1 cellular context compared by ENCODE assay signal in the genomic region with DNA sequence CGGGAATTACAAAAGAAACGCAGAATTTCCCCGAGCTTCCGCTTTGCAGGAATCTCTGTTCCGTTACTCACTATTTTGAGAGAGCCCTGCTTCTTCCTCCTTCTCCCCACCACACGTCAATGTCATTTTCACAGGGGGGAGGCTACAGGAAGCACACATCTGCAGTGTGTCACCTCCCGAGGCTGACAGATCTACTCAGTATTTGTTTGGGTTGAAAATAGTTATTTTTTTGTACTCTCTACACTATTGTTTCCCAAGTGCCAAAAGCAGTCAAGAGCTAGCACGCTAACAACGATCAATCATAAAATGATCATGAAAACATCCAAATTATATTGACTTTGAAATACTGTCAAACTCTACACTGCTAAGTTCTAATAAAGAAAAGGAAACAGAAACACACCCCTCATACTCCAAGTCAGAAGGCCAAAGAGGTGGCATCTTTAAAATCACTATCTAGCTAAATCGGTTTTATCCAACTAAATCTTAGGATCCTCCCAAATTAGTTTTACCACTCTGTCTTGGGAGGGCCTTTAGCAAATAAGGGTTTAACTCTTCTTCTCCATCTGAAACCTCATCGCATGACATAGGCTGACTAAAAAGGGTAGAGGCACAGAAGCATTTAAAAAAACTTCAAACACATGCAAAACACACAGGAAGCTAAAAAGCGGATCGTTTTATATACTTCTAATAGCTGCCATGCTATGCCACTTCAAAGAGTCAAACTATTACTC.
TF ChIP-seq lines count a peak whose summit lies in the region.

No MANE protein-coding gene starts in this region.

TF ChIP-seq in GM12878, 131 proteins besides CTCF, POLR2A, EP300 and RAD21 (continued from another document and continues in another):
- TF ChIP-seq, protein P1, sequence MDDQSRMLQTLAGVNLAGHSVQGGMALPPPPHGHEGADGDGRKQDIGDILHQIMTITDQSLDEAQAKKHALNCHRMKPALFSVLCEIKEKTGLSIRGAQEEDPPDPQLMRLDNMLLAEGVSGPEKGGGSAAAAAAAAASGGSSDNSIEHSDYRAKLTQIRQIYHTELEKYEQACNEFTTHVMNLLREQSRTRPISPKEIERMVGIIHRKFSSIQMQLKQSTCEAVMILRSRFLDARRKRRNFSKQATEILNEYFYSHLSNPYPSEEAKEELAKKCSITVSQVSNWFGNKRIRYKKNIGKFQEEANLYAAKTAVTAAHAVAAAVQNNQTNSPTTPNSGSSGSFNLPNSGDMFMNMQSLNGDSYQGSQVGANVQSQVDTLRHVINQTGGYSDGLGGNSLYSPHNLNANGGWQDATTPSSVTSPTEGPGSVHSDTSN (IDR thresholded peaks at IDR 0.05; ENCODE audit: insufficient replicate concordance, low read depth, low read length): peak; percentile 87
- TF ChIP-seq FOXM1 (IDR thresholded peaks at IDR 0.05; ENCODE audit: low read depth, low read length) (peak; percentile 94), POU2F2 (IDR thresholded peaks at IDR 0.05; ENCODE audit: borderline replicate concordance, low read depth, low read length) (peak; percentile 92), CBX5 (IDR thresholded peaks at IDR 0.05; ENCODE audit: low read depth) (peak; percentile 61), IKZF2 (IDR thresholded peaks at IDR 0.05) (peak; percentile 91 to 94), SIX5 (IDR thresholded peaks at IDR 0.05; ENCODE audit: low read depth, low read length, severe bottlenecking) (peak; percentile 1), PAX5 (IDR thresholded peaks at IDR 0.05; ENCODE audit: borderline replicate concordance, low read depth, low read length) (peak; percentile 68; the same call in 1 of the 2 replicates), TAF1 (IDR thresholded peaks at IDR 0.05; ENCODE audit: borderline replicate concordance, low read depth, low read length) (peak; percentile 56; the same call in 1 of the 2 replicates), ASH2L (IDR thresholded peaks at IDR 0.05; ENCODE audit: borderline replicate concordance, low read depth) (0 out of 2 replicates have a peak, but pooled peaks have one; percentile 28), NBN (IDR thresholded peaks at IDR 0.05) (peak; percentile 68; the same call in 1 of the 2 replicates), RAD51 (IDR thresholded peaks at IDR 0.05) (no peak), ETV6 (conservative IDR thresholded peaks at IDR 0.05 in 1 of 2, IDR thresholded peaks at IDR 0.05 in 1 of 2; ENCODE audit: borderline replicate concordance in 1 of 2, low read depth in 1 of 2) (peak in 1 of 2 experiments; percentile 90; a peak in 2 of 4 replicates), JUNB (IDR thresholded peaks at IDR 0.05) (peak; percentile 96), RFX5 (IDR thresholded peaks at IDR 0.05; ENCODE audit: low read depth, low read length) (no peak), TCF3 (IDR thresholded peaks at IDR 0.05; ENCODE audit: borderline replicate concordance, insufficient read depth, low read depth, low read length) (peak; percentile 84; the same call in 1 of the 2 replicates), EGR1 (IDR thresholded peaks at IDR 0.05; ENCODE audit: borderline replicate concordance in 1 of 2, low read depth in 2 of 2, low read length in 2 of 2) (peak in 1 of 2 experiments; percentile 62; a peak in 2 of 3 replicates), IRF4 (IDR thresholded peaks at IDR 0.05; ENCODE audit: low read depth, low read length) (peak; percentile 87; the same call in 1 of the 2 replicates), PML (IDR thresholded peaks at IDR 0.05; ENCODE audit: low read length) (peak; percentile 81; the same call in 1 of the 2 replicates), NFIC (IDR thresholded peaks at IDR 0.05; ENCODE audit: low read depth, low read length) (peak; percentile 94), ZNF217 (IDR thresholded peaks at IDR 0.05) (peak; percentile 40; the same call in 1 of the 2 replicates), BCL11A (IDR thresholded peaks at IDR 0.05; ENCODE audit: low read depth, low read length) (peak; percentile 90), SIN3A (IDR thresholded peaks at IDR 0.05; ENCODE audit: low read depth, low read length) (peak; percentile 47; the same call in 1 of the 2 replicates)
- TF ChIP-seq, protein P2, sequence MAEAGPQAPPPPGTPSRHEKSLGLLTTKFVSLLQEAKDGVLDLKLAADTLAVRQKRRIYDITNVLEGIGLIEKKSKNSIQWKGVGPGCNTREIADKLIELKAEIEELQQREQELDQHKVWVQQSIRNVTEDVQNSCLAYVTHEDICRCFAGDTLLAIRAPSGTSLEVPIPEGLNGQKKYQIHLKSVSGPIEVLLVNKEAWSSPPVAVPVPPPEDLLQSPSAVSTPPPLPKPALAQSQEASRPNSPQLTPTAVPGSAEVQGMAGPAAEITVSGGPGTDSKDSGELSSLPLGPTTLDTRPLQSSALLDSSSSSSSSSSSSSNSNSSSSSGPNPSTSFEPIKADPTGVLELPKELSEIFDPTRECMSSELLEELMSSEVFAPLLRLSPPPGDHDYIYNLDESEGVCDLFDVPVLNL (IDR thresholded peaks at IDR 0.05; ENCODE audit: low read depth, low read length): no peak
- TF ChIP-seq, protein P3, sequence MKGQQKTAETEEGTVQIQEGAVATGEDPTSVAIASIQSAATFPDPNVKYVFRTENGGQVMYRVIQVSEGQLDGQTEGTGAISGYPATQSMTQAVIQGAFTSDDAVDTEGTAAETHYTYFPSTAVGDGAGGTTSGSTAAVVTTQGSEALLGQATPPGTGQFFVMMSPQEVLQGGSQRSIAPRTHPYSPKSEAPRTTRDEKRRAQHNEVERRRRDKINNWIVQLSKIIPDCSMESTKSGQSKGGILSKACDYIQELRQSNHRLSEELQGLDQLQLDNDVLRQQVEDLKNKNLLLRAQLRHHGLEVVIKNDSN (IDR thresholded peaks at IDR 0.05; ENCODE audit: borderline replicate concordance, extremely low read length, insufficient read depth, low read depth, low read length): no peak
- TF ChIP-seq, protein P4, sequence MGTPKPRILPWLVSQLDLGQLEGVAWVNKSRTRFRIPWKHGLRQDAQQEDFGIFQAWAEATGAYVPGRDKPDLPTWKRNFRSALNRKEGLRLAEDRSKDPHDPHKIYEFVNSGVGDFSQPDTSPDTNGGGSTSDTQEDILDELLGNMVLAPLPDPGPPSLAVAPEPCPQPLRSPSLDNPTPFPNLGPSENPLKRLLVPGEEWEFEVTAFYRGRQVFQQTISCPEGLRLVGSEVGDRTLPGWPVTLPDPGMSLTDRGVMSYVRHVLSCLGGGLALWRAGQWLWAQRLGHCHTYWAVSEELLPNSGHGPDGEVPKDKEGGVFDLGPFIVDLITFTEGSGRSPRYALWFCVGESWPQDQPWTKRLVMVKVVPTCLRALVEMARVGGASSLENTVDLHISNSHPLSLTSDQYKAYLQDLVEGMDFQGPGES (IDR thresholded peaks at IDR 0.05): no peak
- TF ChIP-seq, protein P5, sequence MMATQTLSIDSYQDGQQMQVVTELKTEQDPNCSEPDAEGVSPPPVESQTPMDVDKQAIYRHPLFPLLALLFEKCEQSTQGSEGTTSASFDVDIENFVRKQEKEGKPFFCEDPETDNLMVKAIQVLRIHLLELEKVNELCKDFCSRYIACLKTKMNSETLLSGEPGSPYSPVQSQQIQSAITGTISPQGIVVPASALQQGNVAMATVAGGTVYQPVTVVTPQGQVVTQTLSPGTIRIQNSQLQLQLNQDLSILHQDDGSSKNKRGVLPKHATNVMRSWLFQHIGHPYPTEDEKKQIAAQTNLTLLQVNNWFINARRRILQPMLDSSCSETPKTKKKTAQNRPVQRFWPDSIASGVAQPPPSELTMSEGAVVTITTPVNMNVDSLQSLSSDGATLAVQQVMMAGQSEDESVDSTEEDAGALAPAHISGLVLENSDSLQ (IDR thresholded peaks at IDR 0.05): peak; percentile 92
- TF ChIP-seq, protein P6, sequence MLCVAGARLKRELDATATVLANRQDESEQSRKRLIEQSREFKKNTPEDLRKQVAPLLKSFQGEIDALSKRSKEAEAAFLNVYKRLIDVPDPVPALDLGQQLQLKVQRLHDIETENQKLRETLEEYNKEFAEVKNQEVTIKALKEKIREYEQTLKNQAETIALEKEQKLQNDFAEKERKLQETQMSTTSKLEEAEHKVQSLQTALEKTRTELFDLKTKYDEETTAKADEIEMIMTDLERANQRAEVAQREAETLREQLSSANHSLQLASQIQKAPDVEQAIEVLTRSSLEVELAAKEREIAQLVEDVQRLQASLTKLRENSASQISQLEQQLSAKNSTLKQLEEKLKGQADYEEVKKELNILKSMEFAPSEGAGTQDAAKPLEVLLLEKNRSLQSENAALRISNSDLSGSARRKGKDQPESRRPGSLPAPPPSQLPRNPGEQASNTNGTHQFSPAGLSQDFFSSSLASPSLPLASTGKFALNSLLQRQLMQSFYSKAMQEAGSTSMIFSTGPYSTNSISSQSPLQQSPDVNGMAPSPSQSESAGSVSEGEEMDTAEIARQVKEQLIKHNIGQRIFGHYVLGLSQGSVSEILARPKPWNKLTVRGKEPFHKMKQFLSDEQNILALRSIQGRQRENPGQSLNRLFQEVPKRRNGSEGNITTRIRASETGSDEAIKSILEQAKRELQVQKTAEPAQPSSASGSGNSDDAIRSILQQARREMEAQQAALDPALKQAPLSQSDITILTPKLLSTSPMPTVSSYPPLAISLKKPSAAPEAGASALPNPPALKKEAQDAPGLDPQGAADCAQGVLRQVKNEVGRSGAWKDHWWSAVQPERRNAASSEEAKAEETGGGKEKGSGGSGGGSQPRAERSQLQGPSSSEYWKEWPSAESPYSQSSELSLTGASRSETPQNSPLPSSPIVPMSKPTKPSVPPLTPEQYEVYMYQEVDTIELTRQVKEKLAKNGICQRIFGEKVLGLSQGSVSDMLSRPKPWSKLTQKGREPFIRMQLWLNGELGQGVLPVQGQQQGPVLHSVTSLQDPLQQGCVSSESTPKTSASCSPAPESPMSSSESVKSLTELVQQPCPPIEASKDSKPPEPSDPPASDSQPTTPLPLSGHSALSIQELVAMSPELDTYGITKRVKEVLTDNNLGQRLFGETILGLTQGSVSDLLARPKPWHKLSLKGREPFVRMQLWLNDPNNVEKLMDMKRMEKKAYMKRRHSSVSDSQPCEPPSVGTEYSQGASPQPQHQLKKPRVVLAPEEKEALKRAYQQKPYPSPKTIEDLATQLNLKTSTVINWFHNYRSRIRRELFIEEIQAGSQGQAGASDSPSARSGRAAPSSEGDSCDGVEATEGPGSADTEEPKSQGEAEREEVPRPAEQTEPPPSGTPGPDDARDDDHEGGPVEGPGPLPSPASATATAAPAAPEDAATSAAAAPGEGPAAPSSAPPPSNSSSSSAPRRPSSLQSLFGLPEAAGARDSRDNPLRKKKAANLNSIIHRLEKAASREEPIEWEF (IDR thresholded peaks at IDR 0.05; ENCODE audit: insufficient replicate concordance, low read depth, low read length): peak; percentile 46
- TF ChIP-seq, protein P7, sequence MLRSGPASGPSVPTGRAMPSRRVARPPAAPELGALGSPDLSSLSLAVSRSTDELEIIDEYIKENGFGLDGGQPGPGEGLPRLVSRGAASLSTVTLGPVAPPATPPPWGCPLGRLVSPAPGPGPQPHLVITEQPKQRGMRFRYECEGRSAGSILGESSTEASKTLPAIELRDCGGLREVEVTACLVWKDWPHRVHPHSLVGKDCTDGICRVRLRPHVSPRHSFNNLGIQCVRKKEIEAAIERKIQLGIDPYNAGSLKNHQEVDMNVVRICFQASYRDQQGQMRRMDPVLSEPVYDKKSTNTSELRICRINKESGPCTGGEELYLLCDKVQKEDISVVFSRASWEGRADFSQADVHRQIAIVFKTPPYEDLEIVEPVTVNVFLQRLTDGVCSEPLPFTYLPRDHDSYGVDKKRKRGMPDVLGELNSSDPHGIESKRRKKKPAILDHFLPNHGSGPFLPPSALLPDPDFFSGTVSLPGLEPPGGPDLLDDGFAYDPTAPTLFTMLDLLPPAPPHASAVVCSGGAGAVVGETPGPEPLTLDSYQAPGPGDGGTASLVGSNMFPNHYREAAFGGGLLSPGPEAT (IDR thresholded peaks at IDR 0.05; ENCODE audit: low read depth): peak; percentile 79
- TF ChIP-seq, protein P8, sequence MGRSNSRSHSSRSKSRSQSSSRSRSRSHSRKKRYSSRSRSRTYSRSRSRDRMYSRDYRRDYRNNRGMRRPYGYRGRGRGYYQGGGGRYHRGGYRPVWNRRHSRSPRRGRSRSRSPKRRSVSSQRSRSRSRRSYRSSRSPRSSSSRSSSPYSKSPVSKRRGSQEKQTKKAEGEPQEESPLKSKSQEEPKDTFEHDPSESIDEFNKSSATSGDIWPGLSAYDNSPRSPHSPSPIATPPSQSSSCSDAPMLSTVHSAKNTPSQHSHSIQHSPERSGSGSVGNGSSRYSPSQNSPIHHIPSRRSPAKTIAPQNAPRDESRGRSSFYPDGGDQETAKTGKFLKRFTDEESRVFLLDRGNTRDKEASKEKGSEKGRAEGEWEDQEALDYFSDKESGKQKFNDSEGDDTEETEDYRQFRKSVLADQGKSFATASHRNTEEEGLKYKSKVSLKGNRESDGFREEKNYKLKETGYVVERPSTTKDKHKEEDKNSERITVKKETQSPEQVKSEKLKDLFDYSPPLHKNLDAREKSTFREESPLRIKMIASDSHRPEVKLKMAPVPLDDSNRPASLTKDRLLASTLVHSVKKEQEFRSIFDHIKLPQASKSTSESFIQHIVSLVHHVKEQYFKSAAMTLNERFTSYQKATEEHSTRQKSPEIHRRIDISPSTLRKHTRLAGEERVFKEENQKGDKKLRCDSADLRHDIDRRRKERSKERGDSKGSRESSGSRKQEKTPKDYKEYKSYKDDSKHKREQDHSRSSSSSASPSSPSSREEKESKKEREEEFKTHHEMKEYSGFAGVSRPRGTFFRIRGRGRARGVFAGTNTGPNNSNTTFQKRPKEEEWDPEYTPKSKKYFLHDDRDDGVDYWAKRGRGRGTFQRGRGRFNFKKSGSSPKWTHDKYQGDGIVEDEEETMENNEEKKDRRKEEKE (IDR thresholded peaks at IDR 0.05): no peak
- TF ChIP-seq, protein P9, sequence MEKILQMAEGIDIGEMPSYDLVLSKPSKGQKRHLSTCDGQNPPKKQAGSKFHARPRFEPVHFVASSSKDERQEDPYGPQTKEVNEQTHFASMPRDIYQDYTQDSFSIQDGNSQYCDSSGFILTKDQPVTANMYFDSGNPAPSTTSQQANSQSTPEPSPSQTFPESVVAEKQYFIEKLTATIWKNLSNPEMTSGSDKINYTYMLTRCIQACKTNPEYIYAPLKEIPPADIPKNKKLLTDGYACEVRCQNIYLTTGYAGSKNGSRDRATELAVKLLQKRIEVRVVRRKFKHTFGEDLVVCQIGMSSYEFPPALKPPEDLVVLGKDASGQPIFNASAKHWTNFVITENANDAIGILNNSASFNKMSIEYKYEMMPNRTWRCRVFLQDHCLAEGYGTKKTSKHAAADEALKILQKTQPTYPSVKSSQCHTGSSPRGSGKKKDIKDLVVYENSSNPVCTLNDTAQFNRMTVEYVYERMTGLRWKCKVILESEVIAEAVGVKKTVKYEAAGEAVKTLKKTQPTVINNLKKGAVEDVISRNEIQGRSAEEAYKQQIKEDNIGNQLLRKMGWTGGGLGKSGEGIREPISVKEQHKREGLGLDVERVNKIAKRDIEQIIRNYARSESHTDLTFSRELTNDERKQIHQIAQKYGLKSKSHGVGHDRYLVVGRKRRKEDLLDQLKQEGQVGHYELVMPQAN (conservative IDR thresholded peaks at IDR 0.05): peak; percentile 19; the same call in 1 of the 2 replicates
- TF ChIP-seq, protein P10, sequence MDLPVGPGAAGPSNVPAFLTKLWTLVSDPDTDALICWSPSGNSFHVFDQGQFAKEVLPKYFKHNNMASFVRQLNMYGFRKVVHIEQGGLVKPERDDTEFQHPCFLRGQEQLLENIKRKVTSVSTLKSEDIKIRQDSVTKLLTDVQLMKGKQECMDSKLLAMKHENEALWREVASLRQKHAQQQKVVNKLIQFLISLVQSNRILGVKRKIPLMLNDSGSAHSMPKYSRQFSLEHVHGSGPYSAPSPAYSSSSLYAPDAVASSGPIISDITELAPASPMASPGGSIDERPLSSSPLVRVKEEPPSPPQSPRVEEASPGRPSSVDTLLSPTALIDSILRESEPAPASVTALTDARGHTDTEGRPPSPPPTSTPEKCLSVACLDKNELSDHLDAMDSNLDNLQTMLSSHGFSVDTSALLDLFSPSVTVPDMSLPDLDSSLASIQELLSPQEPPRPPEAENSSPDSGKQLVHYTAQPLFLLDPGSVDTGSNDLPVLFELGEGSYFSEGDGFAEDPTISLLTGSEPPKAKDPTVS (IDR thresholded peaks at IDR 0.05; ENCODE audit: low read depth, low read length): no peak
